ENCODE assay signal across 1 cellular context in the genomic region with DNA sequence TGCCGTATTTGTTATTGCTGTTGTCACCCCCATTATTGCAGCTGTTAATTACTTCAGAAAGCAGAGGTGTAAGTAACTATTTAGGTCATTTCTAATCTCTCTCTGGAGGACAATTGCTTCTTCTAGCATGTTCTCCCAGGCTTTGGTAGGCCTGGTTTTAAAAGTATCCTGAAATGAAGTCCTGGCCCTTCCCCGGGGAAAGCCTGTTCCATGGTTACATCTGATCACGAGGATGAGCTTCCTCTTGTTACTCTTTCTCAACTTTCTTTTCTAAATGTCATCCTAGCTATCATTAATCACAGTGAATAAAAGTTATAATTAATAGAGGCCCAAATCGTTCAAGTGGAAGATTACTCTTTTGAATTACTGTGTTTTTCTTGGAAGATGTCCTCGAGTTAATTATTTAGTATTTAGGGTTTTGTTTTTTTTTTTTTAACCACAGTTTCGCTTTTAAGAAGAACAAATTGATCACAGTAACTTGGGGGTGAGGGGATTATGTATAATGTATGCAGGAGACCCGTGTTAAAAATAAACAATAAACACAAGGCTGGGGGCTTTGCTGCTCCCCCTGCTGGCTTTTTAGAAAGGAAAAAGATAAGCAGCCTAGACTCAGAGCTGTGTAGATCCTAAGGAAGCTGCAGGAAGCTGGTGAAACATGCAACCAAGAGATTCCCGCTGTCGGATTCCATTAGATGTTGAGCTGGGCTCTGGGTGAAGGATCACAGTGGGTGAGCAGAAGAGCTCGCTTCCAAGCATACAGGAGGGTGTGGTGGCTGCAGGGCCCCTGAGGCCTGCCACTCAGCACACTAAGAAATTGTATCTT.
TF ChIP-seq lines count a peak whose summit lies in the region.

No MANE protein-coding gene starts in this region.

TF ChIP-seq in HCT116, 20 proteins besides CTCF, POLR2A, EP300 and RAD21 (continued from another document):
- TF ChIP-seq, protein P1, sequence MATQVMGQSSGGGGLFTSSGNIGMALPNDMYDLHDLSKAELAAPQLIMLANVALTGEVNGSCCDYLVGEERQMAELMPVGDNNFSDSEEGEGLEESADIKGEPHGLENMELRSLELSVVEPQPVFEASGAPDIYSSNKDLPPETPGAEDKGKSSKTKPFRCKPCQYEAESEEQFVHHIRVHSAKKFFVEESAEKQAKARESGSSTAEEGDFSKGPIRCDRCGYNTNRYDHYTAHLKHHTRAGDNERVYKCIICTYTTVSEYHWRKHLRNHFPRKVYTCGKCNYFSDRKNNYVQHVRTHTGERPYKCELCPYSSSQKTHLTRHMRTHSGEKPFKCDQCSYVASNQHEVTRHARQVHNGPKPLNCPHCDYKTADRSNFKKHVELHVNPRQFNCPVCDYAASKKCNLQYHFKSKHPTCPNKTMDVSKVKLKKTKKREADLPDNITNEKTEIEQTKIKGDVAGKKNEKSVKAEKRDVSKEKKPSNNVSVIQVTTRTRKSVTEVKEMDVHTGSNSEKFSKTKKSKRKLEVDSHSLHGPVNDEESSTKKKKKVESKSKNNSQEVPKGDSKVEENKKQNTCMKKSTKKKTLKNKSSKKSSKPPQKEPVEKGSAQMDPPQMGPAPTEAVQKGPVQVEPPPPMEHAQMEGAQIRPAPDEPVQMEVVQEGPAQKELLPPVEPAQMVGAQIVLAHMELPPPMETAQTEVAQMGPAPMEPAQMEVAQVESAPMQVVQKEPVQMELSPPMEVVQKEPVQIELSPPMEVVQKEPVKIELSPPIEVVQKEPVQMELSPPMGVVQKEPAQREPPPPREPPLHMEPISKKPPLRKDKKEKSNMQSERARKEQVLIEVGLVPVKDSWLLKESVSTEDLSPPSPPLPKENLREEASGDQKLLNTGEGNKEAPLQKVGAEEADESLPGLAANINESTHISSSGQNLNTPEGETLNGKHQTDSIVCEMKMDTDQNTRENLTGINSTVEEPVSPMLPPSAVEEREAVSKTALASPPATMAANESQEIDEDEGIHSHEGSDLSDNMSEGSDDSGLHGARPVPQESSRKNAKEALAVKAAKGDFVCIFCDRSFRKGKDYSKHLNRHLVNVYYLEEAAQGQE (IDR thresholded peaks at IDR 0.05; ENCODE audit: low read depth) = no peak
- TF ChIP-seq EGR1 (IDR thresholded peaks at IDR 0.05; ENCODE audit: low read depth) = no peak
- no peak for TF ChIP-seq JUND (IDR thresholded peaks at IDR 0.05)
- TF ChIP-seq TCF7L2 (IDR thresholded peaks at IDR 0.05; ENCODE audit: borderline replicate concordance, extremely low read depth, insufficient read depth, insufficient read length) = no peak
